Comparison of ENCODE assay signal across 28 cellular contexts in genomic region chr1:228225740-228226139, GRCh38.
"Had no signal": no experiment of that assay in that cellular context is flagged by ENCODE, and none has a peak within 500 bp of the region (broad histone marks: within the 10 kb centered on the region; RNA-seq: fewer than 3 reads in every experiment).

No MANE protein-coding gene starts in this region.

- H3K4me3 Mint-ChIP-seq: effector memory CD8-positive, alpha-beta T cell; memory B cell; mesothelial cell of epicardium; natural killer cell treated with Interleukin-12 subunit alpha and Interleukin-12 subunit beta and Interleukin-15 and Interleukin-18, amount 100 ng/mL, for 72 hours; neural crest cell; stimulated activated effector memory CD8-positive, alpha-beta T cell treated with anti-CD3 and anti-CD28 coated beads, Interleukin-12 subunit alpha, Interleukin-12 subunit beta, amount 100 ng/mL, for 72 hours; type B pancreatic cell had no signal

- H3K27me3 Mint-ChIP-seq: effector memory CD8-positive, alpha-beta T cell; memory B cell; naive B cell; natural killer cell treated with Interleukin-12 subunit alpha and Interleukin-12 subunit beta and Interleukin-15 and Interleukin-18, amount 100 ng/mL, for 72 hours; progenitor cell of endocrine pancreas; type B pancreatic cell had no signal

- H3K9me3 ChIP-seq: neutrophil, pancreas, testis had no signal

- H3K27ac ChIP-seq: gastroesophageal sphincter, hepatocyte, neutrophil, pancreas, testis, tibial artery had no signal

- H2AFZ ChIP-seq: hepatocyte had no signal

- H3K4me3 ChIP-seq: gastroesophageal sphincter, heart left ventricle, hepatocyte, lung, mucosa of descending colon, pancreas, right atrium auricular region, testis, tibial artery had no signal

- H3K36me3 ChIP-seq: neutrophil, pancreas had no signal

- H3K4me1 Mint-ChIP-seq: memory B cell; mesothelial cell of epicardium; naive B cell; stimulated activated effector memory CD8-positive, alpha-beta T cell treated with anti-CD3 and anti-CD28 coated beads, Interleukin-12 subunit alpha, Interleukin-12 subunit beta, amount 100 ng/mL, for 72 hours had no signal

- ATAC-seq: effector memory CD8-positive, alpha-beta T cell; gastroesophageal sphincter; left cardiac atrium; left ventricle myocardium superior; mucosa of descending colon; natural killer cell treated with Interleukin-12 subunit alpha and Interleukin-12 subunit beta and Interleukin-15 and Interleukin-18, amount 100 ng/mL, for 72 hours; pancreas; sciatic nerve; stimulated activated effector memory CD8-positive, alpha-beta T cell treated with anti-CD3 and anti-CD28 coated beads, Interleukin-12 subunit alpha, Interleukin-12 subunit beta, amount 100 ng/mL, for 72 hours; stimulated activated naive CD8-positive, alpha-beta T cell treated with anti-CD3 and anti-CD28 coated beads, Interleukin-15, Interleukin-2, amounts not matched to agents 100 U/mL and 50 U/mL, for 24 hours had no signal

- H3K27me3 ChIP-seq: gastroesophageal sphincter, heart left ventricle, hepatocyte, neutrophil, pancreas, right atrium auricular region, testis, tibial artery had no signal

- H3K27ac Mint-ChIP-seq: effector memory CD8-positive, alpha-beta T cell; memory B cell; mesothelial cell of epicardium; natural killer cell treated with Interleukin-12 subunit alpha and Interleukin-12 subunit beta and Interleukin-15 and Interleukin-18, amount 100 ng/mL, for 72 hours; progenitor cell of endocrine pancreas; stimulated activated effector memory CD8-positive, alpha-beta T cell treated with anti-CD3 and anti-CD28 coated beads, Interleukin-12 subunit alpha, Interleukin-12 subunit beta, amount 100 ng/mL, for 72 hours; type B pancreatic cell had no signal

- H3K9me3 Mint-ChIP-seq: effector memory CD8-positive, alpha-beta T cell; mesothelial cell of epicardium; natural killer cell treated with Interleukin-12 subunit alpha and Interleukin-12 subunit beta and Interleukin-15 and Interleukin-18, amount 100 ng/mL, for 72 hours; neural crest cell; stimulated activated effector memory CD8-positive, alpha-beta T cell treated with anti-CD3 and anti-CD28 coated beads, Interleukin-12 subunit alpha, Interleukin-12 subunit beta, amount 100 ng/mL, for 72 hours; type B pancreatic cell had no signal

- DNase-seq: cortex of kidney; effector memory CD8-positive, alpha-beta T cell; foreskin fibroblast; heart left ventricle; left cardiac atrium; left ventricle myocardium superior; mucosa of descending colon; naive B cell; pancreas; stimulated activated CD4-positive, alpha-beta T cell treated with anti-CD3 and anti-CD28 coated beads, Interleukin-2, amount 100 ng/mL, for 24 hours; stimulated activated CD4-positive, alpha-beta T cell treated with anti-CD3 and anti-CD28 coated beads, Interleukin-4, amount 100 ng/mL, for 24 hours; stimulated activated naive CD8-positive, alpha-beta T cell treated with anti-CD3 and anti-CD28 coated beads, Interleukin-15, Interleukin-2, amounts not matched to agents 100 U/mL and 50 U/mL, for 24 hours; substantia nigra; testis; tibial artery had no signal

- H3K36me3 Mint-ChIP-seq: natural killer cell treated with Interleukin-12 subunit alpha and Interleukin-12 subunit beta and Interleukin-15 and Interleukin-18, amount 100 ng/mL, for 72 hours had no signal

- H3K4me2 ChIP-seq: hepatocyte had no signal

- H3K4me1 ChIP-seq: gastroesophageal sphincter, pancreas, testis, tibial artery had no signal
